In genomic region chr19:48368942-48369341, GRCh38 we compare ENCODE assay signal across 28 cellular contexts. TPM values are rescaled to one million over a fixed set of nuclear protein-coding genes. Genes with fewer than 3 reads are reported as not detected.
A peak's percentile ranks its signal among the peaks of the same experiment; 100 is the strongest.
DNase-seq lines count a peak whose midpoint lies in the region; ATAC-seq and TF ChIP-seq lines count a peak whose summit lies in the region.
"Had no signal": no experiment of that assay in that cellular context is flagged by ENCODE, and none has a peak within 500 bp of the region (broad histone marks: within the 10 kb centered on the region; RNA-seq: fewer than 3 reads in every experiment).

No MANE protein-coding gene starts in this region.

- H2BK12ac ChIP-seq in trophoblast cell (ENCODE audit: low read length): no peak overlapping the region

- no peak for TF ChIP-seq CTCF in WERI-Rb-1 (IDR thresholded peaks at IDR 0.05; ENCODE audit: low read depth, low read length)
- no peak for TF ChIP-seq CTCF in parathyroid adenoma (IDR thresholded peaks at IDR 0.05)
- TF ChIP-seq CTCF in PC-9 (conservative IDR thresholded peaks at IDR 0.05): no peak

- H3K18ac ChIP-seq in trophoblast cell (ENCODE audit: low read length): no peak overlapping the region

- no peak for ATAC-seq in activated CD4-positive, CD25-positive, alpha-beta regulatory T cell treated with anti-CD3 and anti-CD28 coated beads, Interleukin-2, amount 50 U/mL, for 24 hours
- ATAC-seq: activated naive CD4-positive, alpha-beta T cell treated with anti-CD3 and anti-CD28 coated beads, Interleukin-2, amount 50 U/mL, for 72 hours; CD8-positive, alpha-beta T cell; foreskin keratinocyte; GM12878; HepG2; Panc1; right lobe of liver; SK-N-SH treated with all-trans-retinoic acid at 6 μM for 48 hours had no signal

- peak overlapping the region; percentile 32 for H3K4me3 ChIP-seq in WERI-Rb-1 (ENCODE audit: low read depth, low read length)
- H3K4me3 ChIP-seq in parathyroid adenoma (ENCODE audit: low read depth, low read length): no peak overlapping the region
- H3K4me3 ChIP-seq in PC-9: no peak overlapping the region
- H3K4me3 ChIP-seq in trophoblast cell (ENCODE audit: low read depth, low read length): no peak overlapping the region
- H3K4me3 ChIP-seq: ascending aorta, dorsolateral prefrontal cortex, GM12878, lung, ovary, right lobe of liver, thoracic aorta had no signal

- H3K9ac ChIP-seq in parathyroid adenoma: no peak overlapping the region
- H3K9ac ChIP-seq in trophoblast cell (ENCODE audit: low read length): no peak overlapping the region

- no peak overlapping the region for H3K4ac ChIP-seq in trophoblast cell (ENCODE audit: low read depth, low read length)

- no peak overlapping the region for H2BK120ac ChIP-seq in trophoblast cell (ENCODE audit: insufficient read depth, low read length, poor library complexity)

- H3K27me3 ChIP-seq in WERI-Rb-1 (ENCODE audit: insufficient read depth, low read depth, severe bottlenecking) (no peaks in the 10 kb centered on the region), parathyroid adenoma (ENCODE audit: control insufficient read depth, insufficient read depth, low read length) (no peaks in the 10 kb centered on the region), PC-9 (ENCODE audit: insufficient read depth, low read depth) (no peaks in the 10 kb centered on the region), trophoblast cell (ENCODE audit: insufficient read depth, low read length) (no peaks in the 10 kb centered on the region)
- H3K27me3 ChIP-seq: ascending aorta, dorsolateral prefrontal cortex, foreskin keratinocyte, ovary, right lobe of liver had no signal

- H3K36me3 ChIP-seq in WERI-Rb-1 (no peaks in the 10 kb centered on the region), parathyroid adenoma (ENCODE audit: control insufficient read depth, insufficient read depth, low read length) (no peaks in the 10 kb centered on the region), PC-9 (ENCODE audit: low read depth) (no peaks in the 10 kb centered on the region), trophoblast cell (ENCODE audit: control insufficient read depth in 1 of 2, insufficient read depth in 2 of 2, low read length in 2 of 2) (no peaks in the 10 kb centered on the region)
- H3K36me3 ChIP-seq: ascending aorta, ovary, right lobe of liver, thoracic aorta had no signal

- no peak overlapping the region for H3K23ac ChIP-seq in trophoblast cell (ENCODE audit: low read length)

- H2BK5ac ChIP-seq in trophoblast cell (ENCODE audit: low read depth, low read length, poor library complexity): no peak overlapping the region

- H2AK5ac ChIP-seq in trophoblast cell (ENCODE audit: low read length): no peak overlapping the region

- peaks cover 7% of the 10 kb centered on the region for H3K79me1 ChIP-seq in trophoblast cell (ENCODE audit: low read length)

- peak overlapping the region; percentile 97 for H3K27ac ChIP-seq in WERI-Rb-1
- H3K27ac ChIP-seq in parathyroid adenoma: peak overlapping the region; percentile 47
- H3K27ac ChIP-seq in PC-9: no peak overlapping the region
- no peak overlapping the region for H3K27ac ChIP-seq in trophoblast cell (ENCODE audit: low read depth, low read length)
- H3K27ac ChIP-seq: ascending aorta, dorsolateral prefrontal cortex, foreskin keratinocyte, ovary, right lobe of liver, thoracic aorta had no signal

- H4K20me1 ChIP-seq in PC-9 (ENCODE audit: insufficient read depth): no peaks in the 10 kb centered on the region

- POLR2A ChIA-PET in PC-9 (lab: Charles Lee; ENCODE audit: unreplicated experiment): interaction anchor here (0.6 kb wide), 1 partner anchor 250 kb away, joined by 30 read pairs; the partner anchor contains the start of gene RPL18

- H3K4me1 ChIP-seq in parathyroid adenoma: peaks cover 17% of the 10 kb centered on the region
- peaks cover 15% of the 10 kb centered on the region for H3K4me1 ChIP-seq in PC-9 (replicated peaks; ENCODE audit: insufficient read depth)
- peaks cover 4 to 5% of the 10 kb centered on the region in 2 experiments for H3K4me1 ChIP-seq in trophoblast cell (ENCODE audit: control insufficient read depth in 1 of 2, insufficient read depth in 2 of 2, low read length in 2 of 2)

- peak overlapping the region; percentile 59 for H2AFZ ChIP-seq in parathyroid adenoma
- no peak overlapping the region for H2AFZ ChIP-seq in PC-9
- H2AFZ ChIP-seq in trophoblast cell (ENCODE audit: insufficient read depth, low read length, poor library complexity): no peak overlapping the region

- no peak overlapping the region for H4K12ac ChIP-seq in trophoblast cell (ENCODE audit: low read depth, low read length)

- no peak overlapping the region for H4K8ac ChIP-seq in trophoblast cell (ENCODE audit: low read depth, low read length)

- DNase-seq in DMS 273 (lab: John Stamatoyannopoulos, UW; ENCODE audit: unreplicated experiment) (peak; percentile 98), NCI-H2107 (lab: John Stamatoyannopoulos, UW) (peak; percentile 32), WERI-Rb-1 (peak; percentile 92), PC-9 (no peak), trophoblast cell (no peak)
- DNase-seq: activated CD4-positive, alpha-beta T cell treated with anti-CD3 and anti-CD28 coated beads for 1 hour; CD8-positive, alpha-beta T cell; central memory CD4-positive, alpha-beta T cell; dorsolateral prefrontal cortex; foreskin keratinocyte; hippocampal formation; naive B cell; NCI-H1694; NCI-H526 treated with DMSO at 0.1 percent for 48 hours; ovary; right lobe of liver; T1000 had no signal

- no peak overlapping the region for H3K14ac ChIP-seq in trophoblast cell (ENCODE audit: low read length)

- no peaks in the 10 kb centered on the region for H3K79me2 ChIP-seq in parathyroid adenoma
- no peaks in the 10 kb centered on the region for H3K79me2 ChIP-seq in PC-9 (ENCODE audit: low read depth)
- no peaks in the 10 kb centered on the region for H3K79me2 ChIP-seq in trophoblast cell (ENCODE audit: control insufficient read depth, insufficient read depth, low read length, poor library complexity)

- peaks cover 24% of the 10 kb centered on the region for H3F3A ChIP-seq in PC-9 (ENCODE audit: insufficient read depth, low read depth)

- no peak overlapping the region for H4K91ac ChIP-seq in trophoblast cell (ENCODE audit: low read depth, low read length)

- H3K4me2 ChIP-seq in parathyroid adenoma (ENCODE audit: low read length) (no peak overlapping the region), PC-9 (no peak overlapping the region), trophoblast cell (ENCODE audit: low read length) (no peak overlapping the region)

- no TSS peak for BruUV-seq in PC-9 (replicated peaks; lab: Mats Ljungman, UMichigan)

- H3K9me3 ChIP-seq in WERI-Rb-1 (ENCODE audit: severe bottlenecking): peaks cover 7% of the 10 kb centered on the region
- no peaks in the 10 kb centered on the region for H3K9me3 ChIP-seq in parathyroid adenoma (ENCODE audit: control insufficient read depth, low read length)
- H3K9me3 ChIP-seq in PC-9 (ENCODE audit: insufficient read depth, low read depth): no peaks in the 10 kb centered on the region
- peaks cover 3% of the 10 kb centered on the region for H3K9me3 ChIP-seq in trophoblast cell (ENCODE audit: insufficient read depth, low read depth, low read length)
- H3K9me3 ChIP-seq: ascending aorta, ovary, right lobe of liver, thoracic aorta had no signal

- no CpG with 5 or more reads among the region's 14 CpGs for WGBS in trophoblast cell (ENCODE audit: extremely low coverage, insufficient coverage, insufficient read length)

- intact Hi-C loops in PC-9 (cut with micrococcal nuclease; ENCODE audit: unreplicated experiment): no loop called here

- H3K9me2 ChIP-seq in PC-9 (ENCODE audit: insufficient read depth): no peaks in the 10 kb centered on the region

- CTCF ChIA-PET in PC-9 (lab: Charles Lee): interaction anchor here (0.6 kb wide), 1 partner anchor 23 kb away, joined by 3 read pairs; the partner anchor contains the start of gene KDELR1

RNA-seq across cellular contexts. Expression of gene SYNGR4, which starts 4.8 kb away (rescaled TPM):
- 1.3 and 2.1 TPM in 2 replicates for total RNA-seq in PC-9 (2021)
- polyA plus RNA-seq in trophoblast cell (2013): 0.08 and 0.19 TPM in 2 replicates
- total RNA-seq: activated CD8-positive, alpha-beta memory T cell treated with anti-CD3 and anti-CD28 coated beads for 36 hours; ascending aorta; CD8-positive, alpha-beta T cell; HepG2; lung; ovary; thoracic aorta had no signal
- polyA plus RNA-seq: foreskin keratinocyte, HepG2, lung, ovary had no signal

RNA-seq across cellular contexts. Expression of gene TMEM143, which starts 5.2 kb away (rescaled TPM):
- total RNA-seq in PC-9 (2021): 24.8 and 31.3 TPM in 2 replicates
- 5.9 and 6.5 TPM in 2 replicates for polyA plus RNA-seq in trophoblast cell (2013)

RNA-seq across cellular contexts. Expression of gene KDELR1, which starts 22.4 kb away (rescaled TPM):
- total RNA-seq in PC-9 (2021): 220 and 261 TPM in 2 replicates
- polyA plus RNA-seq in trophoblast cell (2013): 586 and 590 TPM in 2 replicates

RNA-seq across cellular contexts. Expression of gene GRIN2D, which starts 24.5 kb away (rescaled TPM):
- total RNA-seq in PC-9 (2021): 3.2 and 3.8 TPM in 2 replicates
- polyA plus RNA-seq in trophoblast cell (2013): 3.3 and 3.6 TPM in 2 replicates
- total RNA-seq: CD8-positive, alpha-beta T cell had no signal

RNA-seq across cellular contexts. Expression of gene EMP3, which starts 43.6 kb away (rescaled TPM):
- total RNA-seq in PC-9 (2021): 29.0 and 56.3 TPM in 2 replicates
- polyA plus RNA-seq in trophoblast cell (2013): 21.1 and 22.2 TPM in 2 replicates

Comparison
In these comparisons a context has a peak if more than half of its experiments do, and no peak if none do; other contexts are left out.
1. DNase-seq: peak in DMS 273 (single experiment), NCI-H2107 (single experiment) and WERI-Rb-1 (single experiment); none in PC-9 (0 of 2) and trophoblast cell (0 of 2).
2. H3K27ac ChIP-seq: peak in WERI-Rb-1 (single experiment) and parathyroid adenoma (single experiment); none in PC-9 (single experiment) and trophoblast cell (single experiment).